19 cellular contexts compared by ENCODE assay signal in the genomic region with DNA sequence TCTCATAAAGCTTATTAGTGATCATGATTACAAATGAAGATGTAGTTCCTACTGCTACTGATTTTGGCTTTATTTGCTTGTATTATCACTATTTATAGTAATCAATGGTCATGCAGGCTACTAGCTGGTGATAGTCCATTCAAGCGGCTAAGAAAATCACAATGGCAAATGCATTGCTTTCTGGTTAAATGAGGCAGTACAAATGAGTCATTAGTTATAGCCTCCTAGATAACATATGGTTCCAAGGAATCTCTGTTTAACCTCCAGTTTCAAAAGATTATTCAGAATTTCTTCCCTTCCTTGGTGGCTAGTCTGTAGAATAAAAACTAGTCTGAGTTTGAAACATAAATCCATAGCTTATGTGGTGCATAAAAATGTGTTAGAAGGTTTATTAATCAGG.
"Had no signal": no experiment of that assay in that cellular context is flagged by ENCODE, and none has a peak within 500 bp of the region (broad histone marks: within the 10 kb centered on the region; RNA-seq: fewer than 3 reads in every experiment).

No MANE protein-coding gene starts in this region.

- H3K9me3 Mint-ChIP-seq: activated B cell treated with CpG ODN at 0.5 μM for 24 hours; activated CD4-positive, alpha-beta memory T cell treated with anti-CD3 and anti-CD28 coated beads for 36 hours; activated naive CD4-positive, alpha-beta T cell treated with anti-CD3 and anti-CD28 coated beads, Interleukin-2, amount 50 U/mL, for 72 hours; activated T-helper 1 cell treated with anti-CD3 and anti-CD28 coated beads, Interleukin-12 subunit alpha, Interleukin-12 subunit beta, Interleukin-2, Interleukin-4 antibody, amounts not matched to agents 30 ng/mL and 10 ng/mL and 1 ng/mL, durations not matched to agents 14 hours and 24 hours and 36 hours; stimulated activated naive CD8-positive, alpha-beta T cell treated with anti-CD3 and anti-CD28 coated beads, Interleukin-15, Interleukin-2, amounts not matched to agents 100 ng/mL and 50 ng/mL, for 24 hours; T-cell had no signal

- H3K27me3 ChIP-seq: brain microvascular endothelial cell, suprapubic skin, vagina had no signal

- ATAC-seq: activated naive CD4-positive, alpha-beta T cell treated with anti-CD3 and anti-CD28 coated beads, Interleukin-2, amount 50 U/mL, for 72 hours; left lobe of liver; natural killer cell treated with Interleukin-12 subunit alpha and Interleukin-12 subunit beta and Interleukin-15 and Interleukin-18, amount 100 ng/mL, for 72 hours; T-cell had no signal

- H3K27me3 Mint-ChIP-seq: activated CD4-positive, alpha-beta memory T cell treated with anti-CD3 and anti-CD28 coated beads for 36 hours had no signal

- H3K36me3 ChIP-seq: brain microvascular endothelial cell, suprapubic skin, vagina had no signal

- H3K27ac ChIP-seq: brain microvascular endothelial cell, suprapubic skin, vagina had no signal

- H3K4me3 Mint-ChIP-seq: activated B cell treated with CpG ODN at 0.5 μM for 24 hours; activated CD4-positive, alpha-beta memory T cell treated with anti-CD3 and anti-CD28 coated beads for 36 hours; activated T-helper 1 cell treated with anti-CD3 and anti-CD28 coated beads, Interleukin-12 subunit alpha, Interleukin-12 subunit beta, Interleukin-2, Interleukin-4 antibody, amounts not matched to agents 30 ng/mL and 10 ng/mL and 1 ng/mL, durations not matched to agents 14 hours and 24 hours and 36 hours; natural killer cell treated with Interleukin-12 subunit alpha and Interleukin-12 subunit beta and Interleukin-15 and Interleukin-18, amount 100 ng/mL, for 72 hours; stimulated activated naive CD8-positive, alpha-beta T cell treated with anti-CD3 and anti-CD28 coated beads, Interleukin-15, Interleukin-2, amounts not matched to agents 100 ng/mL and 50 ng/mL, for 24 hours; T-cell had no signal

- DNase-seq: activated B cell treated with CpG ODN at 0.5 μM for 24 hours; activated CD4-positive, alpha-beta memory T cell treated with anti-CD3 and anti-CD28 coated beads for 36 hours; activated CD4-positive, alpha-beta T cell treated with anti-CD3 and anti-CD28 coated beads for 4 hours; activated gamma-delta T cell treated with Interleukin-2 at 50 U/mL for 16 hours; activated T-cell treated with anti-CD3 and anti-CD28 coated beads for 4 hours; amniotic stem cell; brain microvascular endothelial cell; central memory CD4-positive, alpha-beta T cell; nucleus accumbens; T-cell; trophoblast cell had no signal

- H3K36me3 Mint-ChIP-seq: activated CD4-positive, alpha-beta memory T cell treated with anti-CD3 and anti-CD28 coated beads for 36 hours; activated naive CD4-positive, alpha-beta T cell treated with anti-CD3 and anti-CD28 coated beads, Interleukin-2, amount 50 U/mL, for 72 hours; natural killer cell treated with Interleukin-12 subunit alpha and Interleukin-12 subunit beta and Interleukin-15 and Interleukin-18, amount 100 ng/mL, for 72 hours; T-cell had no signal

- H3K4me3 ChIP-seq: lung, suprapubic skin, vagina had no signal

- H3K4me1 ChIP-seq: suprapubic skin, vagina had no signal

- H3K9me3 ChIP-seq: suprapubic skin, vagina had no signal

- H3K27ac Mint-ChIP-seq: activated B cell treated with CpG ODN at 0.5 μM for 24 hours; activated CD4-positive, alpha-beta memory T cell treated with anti-CD3 and anti-CD28 coated beads for 36 hours; activated naive CD4-positive, alpha-beta T cell treated with anti-CD3 and anti-CD28 coated beads, Interleukin-2, amount 50 U/mL, for 72 hours; activated T-helper 1 cell treated with anti-CD3 and anti-CD28 coated beads, Interleukin-12 subunit alpha, Interleukin-12 subunit beta, Interleukin-2, Interleukin-4 antibody, amounts not matched to agents 30 ng/mL and 10 ng/mL and 1 ng/mL, durations not matched to agents 14 hours and 24 hours and 36 hours; natural killer cell treated with Interleukin-12 subunit alpha and Interleukin-12 subunit beta and Interleukin-15 and Interleukin-18, amount 100 ng/mL, for 72 hours; stimulated activated naive CD8-positive, alpha-beta T cell treated with anti-CD3 and anti-CD28 coated beads, Interleukin-15, Interleukin-2, amounts not matched to agents 100 ng/mL and 50 ng/mL, for 24 hours; T-cell had no signal
